Comparison of ENCODE assay signal across 11 cellular contexts in genomic region chr19:6776045-6776444, GRCh38. TPM values are rescaled to one million over a fixed set of nuclear protein-coding genes. Genes with fewer than 3 reads are reported as not detected.
DNase-seq lines count a peak whose midpoint lies in the region; ATAC-seq and TF ChIP-seq lines count a peak whose summit lies in the region.
"Not testable (repeated sequence)": the region's sequence is repeated elsewhere in the genome, so short reads cannot be mapped to it uniquely, and the experiment has no call there.
"Had no signal": no experiment of that assay in that cellular context is flagged by ENCODE, and none has a peak within 500 bp of the region (broad histone marks: within the 10 kb centered on the region; RNA-seq: fewer than 3 reads in every experiment).

No MANE protein-coding gene starts in this region.

- not testable (repeated sequence) for TF ChIP-seq CTCF in Loucy (conservative IDR thresholded peaks at IDR 0.05; ENCODE audit: low read length); nephron progenitor cell (IDR thresholded peaks at IDR 0.05)

- H3K27me3 ChIP-seq in CD4-positive, alpha-beta memory T cell (ENCODE audit: insufficient read depth, low read length); Loucy (ENCODE audit: insufficient read depth, low read length, poor library complexity, severe bottlenecking): not testable (repeated sequence)

- H4K20me1 ChIP-seq in Loucy (ENCODE audit: insufficient read depth, low read length, poor library complexity, severe bottlenecking), result peaks cover 72% of the 10 kb centered on the region

- not testable (repeated sequence) for H3K27me3 Mint-ChIP-seq in CD4-positive, alpha-beta memory T cell; activated CD4-positive, alpha-beta T cell treated with anti-CD3 and anti-CD28 coated beads for 36 hours; activated T-helper 1 cell treated with anti-CD3 and anti-CD28 coated beads, Interleukin-12 subunit alpha, Interleukin-12 subunit beta, Interleukin-2, Interleukin-4 antibody, amounts not matched to agents 30 ng/mL and 10 ng/mL and 1 ng/mL, durations not matched to agents 14 hours and 24 hours and 36 hours (ENCODE audit: insufficient read depth); activated naive CD8-positive, alpha-beta T cell treated with anti-CD3 and anti-CD28 coated beads, Interleukin-2, amount 10 ng/mL, durations not matched to agents 7 days and 5 days; memory B cell
- peaks cover 15% of the 10 kb centered on the region for H3K27me3 Mint-ChIP-seq in nephron progenitor cell (ENCODE audit: low read depth, poor library complexity)

- H3K4me3 Mint-ChIP-seq in CD4-positive, alpha-beta memory T cell, result peak overlapping the region in 5 of 8 donors; percentile 48 to 83 (median 63)
- not testable (repeated sequence) for H3K4me3 Mint-ChIP-seq in activated CD4-positive, alpha-beta T cell treated with anti-CD3 and anti-CD28 coated beads for 36 hours
- peak overlapping the region; percentile 40 for H3K4me3 Mint-ChIP-seq in activated T-helper 1 cell treated with anti-CD3 and anti-CD28 coated beads, Interleukin-12 subunit alpha, Interleukin-12 subunit beta, Interleukin-2, Interleukin-4 antibody, amounts not matched to agents 30 ng/mL and 10 ng/mL and 1 ng/mL, durations not matched to agents 14 hours and 24 hours and 36 hours
- H3K4me3 Mint-ChIP-seq in activated naive CD8-positive, alpha-beta T cell treated with anti-CD3 and anti-CD28 coated beads, Interleukin-2, amount 10 ng/mL, durations not matched to agents 7 days and 5 days, result peak overlapping the region; percentile 28
- H3K4me3 Mint-ChIP-seq in memory B cell (peak overlapping the region; percentile 45), nephron progenitor cell (peak overlapping the region; percentile 8)

- not testable (repeated sequence) for H2AFZ ChIP-seq in Loucy (ENCODE audit: low read length)

- not testable (repeated sequence) for H3K9me3 ChIP-seq in CD4-positive, alpha-beta memory T cell (ENCODE audit: control insufficient read depth in 1 of 2, low read length in 2 of 2); Loucy (ENCODE audit: insufficient read depth, low read depth, low read length)

- peak overlapping the region in 6 of 7 donors; percentile 15 to 95 (median 81) for H3K27ac Mint-ChIP-seq in CD4-positive, alpha-beta memory T cell
- peak overlapping the region; percentile 33 for H3K27ac Mint-ChIP-seq in activated CD4-positive, alpha-beta T cell treated with anti-CD3 and anti-CD28 coated beads for 36 hours
- peak overlapping the region; percentile 66 for H3K27ac Mint-ChIP-seq in activated T-helper 1 cell treated with anti-CD3 and anti-CD28 coated beads, Interleukin-12 subunit alpha, Interleukin-12 subunit beta, Interleukin-2, Interleukin-4 antibody, amounts not matched to agents 30 ng/mL and 10 ng/mL and 1 ng/mL, durations not matched to agents 14 hours and 24 hours and 36 hours
- H3K27ac Mint-ChIP-seq in activated naive CD8-positive, alpha-beta T cell treated with anti-CD3 and anti-CD28 coated beads, Interleukin-2, amount 10 ng/mL, durations not matched to agents 7 days and 5 days; nephron progenitor cell: not testable (repeated sequence)
- H3K27ac Mint-ChIP-seq in memory B cell, result peak overlapping the region; percentile 57

- H3K27ac ChIP-seq in CD4-positive, alpha-beta memory T cell (ENCODE audit: low read depth, low read length), result not testable (repeated sequence)

- not testable (repeated sequence) for H3F3A ChIP-seq in Loucy (ENCODE audit: low read depth)

- H3K4me2 ChIP-seq in Loucy (ENCODE audit: low read depth, low read length, poor library complexity, severe bottlenecking), result peak overlapping the region; percentile 97

- H3K36me3 ChIP-seq in CD4-positive, alpha-beta memory T cell (ENCODE audit: insufficient read depth, low read length), result not testable (repeated sequence)
- peaks cover 17% of the 10 kb centered on the region; the same call in 1 of the 2 replicates for H3K36me3 ChIP-seq in Loucy (ENCODE audit: insufficient read depth, low read length)

- not testable (repeated sequence) for ATAC-seq in activated CD4-positive, alpha-beta T cell treated with anti-CD3 and anti-CD28 coated beads for 36 hours; activated naive CD8-positive, alpha-beta T cell treated with anti-CD3 and anti-CD28 coated beads, Interleukin-2, amount 10 ng/mL, durations not matched to agents 7 days and 5 days (ENCODE audit: low read depth); memory B cell (ENCODE audit: low read depth)

- H3K36me3 Mint-ChIP-seq in CD4-positive, alpha-beta memory T cell, result peaks cover 29 to 45% of the 10 kb centered on the region in 2 donors
- H3K36me3 Mint-ChIP-seq in activated CD4-positive, alpha-beta T cell treated with anti-CD3 and anti-CD28 coated beads for 36 hours (ENCODE audit: low read depth), result peaks cover 41% of the 10 kb centered on the region
- peaks cover 37% of the 10 kb centered on the region for H3K36me3 Mint-ChIP-seq in activated T-helper 1 cell treated with anti-CD3 and anti-CD28 coated beads, Interleukin-12 subunit alpha, Interleukin-12 subunit beta, Interleukin-2, Interleukin-4 antibody, amounts not matched to agents 30 ng/mL and 10 ng/mL and 1 ng/mL, durations not matched to agents 14 hours and 24 hours and 36 hours (ENCODE audit: low read depth)
- peaks cover 48% of the 10 kb centered on the region for H3K36me3 Mint-ChIP-seq in activated naive CD8-positive, alpha-beta T cell treated with anti-CD3 and anti-CD28 coated beads, Interleukin-2, amount 10 ng/mL, durations not matched to agents 7 days and 5 days
- peaks cover 30% of the 10 kb centered on the region for H3K36me3 Mint-ChIP-seq in memory B cell
- H3K36me3 Mint-ChIP-seq in nephron progenitor cell (ENCODE audit: low read depth), result not testable (repeated sequence)

- CTCF ChIA-PET in CD4-positive, alpha-beta memory T cell (lab: Charles Lee; ENCODE audit: partially characterized antibody), result interaction anchor here (1.4 kb wide), 1 partner anchor 87 kb away, joined by 3 read pairs; no protein-coding TSS in a partner anchor
- CTCF ChIA-PET in activated CD4-positive, alpha-beta T cell treated with anti-CD3 and anti-CD28 coated beads for 36 hours (lab: Charles Lee), result interaction anchor here (0.7 kb wide), 1 partner anchor 15 kb away, joined by 3 read pairs; no protein-coding TSS in a partner anchor

- peaks cover 59% of the 10 kb centered on the region for H3K4me1 ChIP-seq in CD4-positive, alpha-beta memory T cell (ENCODE audit: insufficient read depth, low read length)
- H3K4me1 ChIP-seq in Loucy (ENCODE audit: insufficient read depth, low read length, poor library complexity, severe bottlenecking), result peaks cover 38% of the 10 kb centered on the region

- H3K9me2 ChIP-seq in Loucy (replicated peaks; ENCODE audit: low read depth, low read length), result not testable (repeated sequence)

- not testable (repeated sequence) for H3K9me3 Mint-ChIP-seq in CD4-positive, alpha-beta memory T cell; activated CD4-positive, alpha-beta T cell treated with anti-CD3 and anti-CD28 coated beads for 36 hours (ENCODE audit: low read depth); activated naive CD8-positive, alpha-beta T cell treated with anti-CD3 and anti-CD28 coated beads, Interleukin-2, amount 10 ng/mL, durations not matched to agents 7 days and 5 days
- peaks cover 12% of the 10 kb centered on the region for H3K9me3 Mint-ChIP-seq in activated T-helper 1 cell treated with anti-CD3 and anti-CD28 coated beads, Interleukin-12 subunit alpha, Interleukin-12 subunit beta, Interleukin-2, Interleukin-4 antibody, amounts not matched to agents 30 ng/mL and 10 ng/mL and 1 ng/mL, durations not matched to agents 14 hours and 24 hours and 36 hours
- H3K9me3 Mint-ChIP-seq in memory B cell (peaks cover 13% of the 10 kb centered on the region), nephron progenitor cell (peaks cover 22% of the 10 kb centered on the region)

- POLR2A ChIA-PET in CD4-positive, alpha-beta memory T cell (lab: Charles Lee; ENCODE audit: partially characterized antibody), result interaction anchor here (10.7 kb wide), 1 partner anchor 25 kb away, joined by 227 read pairs; no protein-coding TSS in a partner anchor
- POLR2A ChIA-PET in activated CD4-positive, alpha-beta T cell treated with anti-CD3 and anti-CD28 coated beads for 36 hours (lab: Charles Lee), result not testable (repeated sequence)
- POLR2A ChIA-PET in activated naive CD8-positive, alpha-beta T cell treated with anti-CD3 and anti-CD28 coated beads, Interleukin-2, amount 10 ng/mL, durations not matched to agents 7 days and 5 days (lab: Charles Lee), result interaction anchor here (6.8 kb wide), 1 partner anchor 25 kb away, joined by 88 read pairs; no protein-coding TSS in a partner anchor

- H3K4me3 ChIP-seq in CD4-positive, alpha-beta memory T cell (ENCODE audit: low read length in 2 of 2), result not testable (repeated sequence)
- H3K4me3 ChIP-seq in Loucy (ENCODE audit: low read length, poor library complexity, severe bottlenecking), result peak overlapping the region; percentile 95

- intact Hi-C loops in CD4-positive, alpha-beta memory T cell (cut with micrococcal nuclease); activated CD4-positive, alpha-beta T cell treated with anti-CD3 and anti-CD28 coated beads for 36 hours (cut with DNase I, micrococcal nuclease); activated T-helper 1 cell treated with anti-CD3 and anti-CD28 coated beads, Interleukin-12 subunit alpha, Interleukin-12 subunit beta, Interleukin-2, Interleukin-4 antibody, amounts not matched to agents 30 ng/mL and 10 ng/mL and 1 ng/mL, durations not matched to agents 14 hours and 24 hours and 36 hours (cut with micrococcal nuclease): not testable (repeated sequence)

- H3K79me2 ChIP-seq in Loucy (ENCODE audit: insufficient read depth, low read length), result peaks cover 81% of the 10 kb centered on the region

- H3K9ac ChIP-seq in Loucy (ENCODE audit: low read depth, low read length, poor library complexity, severe bottlenecking), result not testable (repeated sequence)

- H3K4me1 Mint-ChIP-seq in CD4-positive, alpha-beta memory T cell, result peaks cover 43 to 64% (median 53%) of the 10 kb centered on the region in 4 donors
- H3K4me1 Mint-ChIP-seq in activated CD4-positive, alpha-beta T cell treated with anti-CD3 and anti-CD28 coated beads for 36 hours, result peaks cover 60% of the 10 kb centered on the region
- H3K4me1 Mint-ChIP-seq in activated T-helper 1 cell treated with anti-CD3 and anti-CD28 coated beads, Interleukin-12 subunit alpha, Interleukin-12 subunit beta, Interleukin-2, Interleukin-4 antibody, amounts not matched to agents 30 ng/mL and 10 ng/mL and 1 ng/mL, durations not matched to agents 14 hours and 24 hours and 36 hours (ENCODE audit: low read depth), result peaks cover 59% of the 10 kb centered on the region
- H3K4me1 Mint-ChIP-seq in activated naive CD8-positive, alpha-beta T cell treated with anti-CD3 and anti-CD28 coated beads, Interleukin-2, amount 10 ng/mL, durations not matched to agents 7 days and 5 days, result peaks cover 47% of the 10 kb centered on the region
- H3K4me1 Mint-ChIP-seq in memory B cell, result peaks cover 47% of the 10 kb centered on the region
- not testable (repeated sequence) for H3K4me1 Mint-ChIP-seq in nephron progenitor cell

- DNase-seq in CD4-positive, alpha-beta memory T cell; activated CD4-positive, alpha-beta T cell treated with anti-CD3 and anti-CD28 coated beads for 36 hours; activated T-helper 1 cell treated with anti-CD3 and anti-CD28 coated beads, Interleukin-12 subunit alpha, Interleukin-12 subunit beta, Interleukin-2, Interleukin-4 antibody, amounts not matched to agents 30 ng/mL and 10 ng/mL and 1 ng/mL, durations not matched to agents 14 hours and 24 hours and 36 hours (ENCODE audit: low spot score); activated naive CD8-positive, alpha-beta T cell treated with anti-CD3 and anti-CD28 coated beads, Interleukin-2, amount 10 ng/mL, durations not matched to agents 7 days and 5 days; memory B cell (ENCODE audit: low spot score in 2 of 2); nephron progenitor cell: not testable (repeated sequence)

RNA-seq across cellular contexts. Expression of gene VAV1, which starts 3.5 kb away (rescaled TPM):
- 10 to 100 TPM; 82.5 to 87.6 TPM for total RNA-seq in CD4-positive, alpha-beta memory T cell
- 10 to 100 TPM; 16.0 to 23.9 TPM for polyA plus RNA-seq in CD4-positive, alpha-beta memory T cell
- total RNA-seq in activated CD4-positive, alpha-beta T cell treated with anti-CD3 and anti-CD28 coated beads for 36 hours, result 10 to 100 TPM; 73.4 to 90.8 TPM
- total RNA-seq in activated T-helper 1 cell treated with anti-CD3 and anti-CD28 coated beads, Interleukin-12 subunit alpha, Interleukin-12 subunit beta, Interleukin-2, Interleukin-4 antibody, amounts not matched to agents 30 ng/mL and 10 ng/mL and 1 ng/mL, durations not matched to agents 14 hours and 24 hours and 36 hours, result 86.8 and 90.4 TPM in 2 replicates
- total RNA-seq in activated naive CD8-positive, alpha-beta T cell treated with anti-CD3 and anti-CD28 coated beads, Interleukin-2, amount 10 ng/mL, durations not matched to agents 7 days and 5 days, result 100 to 1,000 TPM; 108 to 113 TPM
- total RNA-seq: GM23248, HepG2, MCF 10A, SK-MEL-5 had no signal
- polyA plus RNA-seq: GM23248, HepG2 had no signal

RNA-seq across cellular contexts. Expression of gene SH2D3A, which starts 8.8 kb away (rescaled TPM):
- 10 to 100 TPM; 59.3 to 64.3 TPM for total RNA-seq in CD4-positive, alpha-beta memory T cell
- 10 to 100 TPM; 26.9 to 37.9 TPM for polyA plus RNA-seq in CD4-positive, alpha-beta memory T cell
- total RNA-seq in activated CD4-positive, alpha-beta T cell treated with anti-CD3 and anti-CD28 coated beads for 36 hours, result 10 to 100 TPM; 20.7 to 23.2 TPM
- 15.0 and 15.6 TPM in 2 replicates for total RNA-seq in activated T-helper 1 cell treated with anti-CD3 and anti-CD28 coated beads, Interleukin-12 subunit alpha, Interleukin-12 subunit beta, Interleukin-2, Interleukin-4 antibody, amounts not matched to agents 30 ng/mL and 10 ng/mL and 1 ng/mL, durations not matched to agents 14 hours and 24 hours and 36 hours
- 10 to 100 TPM; 35.5 to 35.7 TPM for total RNA-seq in activated naive CD8-positive, alpha-beta T cell treated with anti-CD3 and anti-CD28 coated beads, Interleukin-2, amount 10 ng/mL, durations not matched to agents 7 days and 5 days
- total RNA-seq: GM23248 had no signal
- polyA plus RNA-seq: GM23248 had no signal

RNA-seq across cellular contexts. Expression of gene TRIP10, which starts 36.6 kb away (rescaled TPM):
- total RNA-seq in CD4-positive, alpha-beta memory T cell, result 1 to 10 TPM; 6.1 to 6.5 TPM
- polyA plus RNA-seq in CD4-positive, alpha-beta memory T cell, result 1 to 10 TPM; 1.1 to 2.0 TPM
- 10 to 100 TPM; 45.1 to 50.0 TPM for total RNA-seq in activated CD4-positive, alpha-beta T cell treated with anti-CD3 and anti-CD28 coated beads for 36 hours
- total RNA-seq in activated T-helper 1 cell treated with anti-CD3 and anti-CD28 coated beads, Interleukin-12 subunit alpha, Interleukin-12 subunit beta, Interleukin-2, Interleukin-4 antibody, amounts not matched to agents 30 ng/mL and 10 ng/mL and 1 ng/mL, durations not matched to agents 14 hours and 24 hours and 36 hours, result 61.2 and 62.0 TPM in 2 replicates
- total RNA-seq in activated naive CD8-positive, alpha-beta T cell treated with anti-CD3 and anti-CD28 coated beads, Interleukin-2, amount 10 ng/mL, durations not matched to agents 7 days and 5 days, result 10 to 100 TPM; 10.1 to 10.7 TPM

RNA-seq across cellular contexts. Expression of gene GPR108, which starts 38.7 kb away (rescaled TPM):
- total RNA-seq in CD4-positive, alpha-beta memory T cell, result 10 to 100 TPM; 75.6 to 85.3 TPM
- 100 to 1,000 TPM in 1 of 2 donors, 10 to 100 TPM in 1; 99.2 to 183 TPM for polyA plus RNA-seq in CD4-positive, alpha-beta memory T cell
- 10 to 100 TPM; 58.8 to 59.9 TPM for total RNA-seq in activated CD4-positive, alpha-beta T cell treated with anti-CD3 and anti-CD28 coated beads for 36 hours
- 106 and 108 TPM in 2 replicates for total RNA-seq in activated T-helper 1 cell treated with anti-CD3 and anti-CD28 coated beads, Interleukin-12 subunit alpha, Interleukin-12 subunit beta, Interleukin-2, Interleukin-4 antibody, amounts not matched to agents 30 ng/mL and 10 ng/mL and 1 ng/mL, durations not matched to agents 14 hours and 24 hours and 36 hours
- 10 to 100 TPM; 82.8 to 91.7 TPM for total RNA-seq in activated naive CD8-positive, alpha-beta T cell treated with anti-CD3 and anti-CD28 coated beads, Interleukin-2, amount 10 ng/mL, durations not matched to agents 7 days and 5 days

RNA-seq across cellular contexts. Expression of gene C3, which starts 55.6 kb away (rescaled TPM):
- 1 to 10 TPM; 1.5 to 2.2 TPM for total RNA-seq in CD4-positive, alpha-beta memory T cell
- polyA plus RNA-seq in CD4-positive, alpha-beta memory T cell, result not detected
- total RNA-seq in activated CD4-positive, alpha-beta T cell treated with anti-CD3 and anti-CD28 coated beads for 36 hours, result 1 to 10 TPM in 1 of 2 experiments, under 1 TPM in 1; 0.93 to 1.0 TPM
- total RNA-seq in activated T-helper 1 cell treated with anti-CD3 and anti-CD28 coated beads, Interleukin-12 subunit alpha, Interleukin-12 subunit beta, Interleukin-2, Interleukin-4 antibody, amounts not matched to agents 30 ng/mL and 10 ng/mL and 1 ng/mL, durations not matched to agents 14 hours and 24 hours and 36 hours, result 6.1 and 7.2 TPM in 2 replicates
- 1 to 10 TPM; 2.0 to 2.1 TPM for total RNA-seq in activated naive CD8-positive, alpha-beta T cell treated with anti-CD3 and anti-CD28 coated beads, Interleukin-2, amount 10 ng/mL, durations not matched to agents 7 days and 5 days
- total RNA-seq: SK-MEL-5 had no signal
